In genomic region chr9:129556576-129557191, GRCh38 we compare ENCODE assay signal across 1 cellular context.
TF ChIP-seq lines count a peak whose summit lies in the region.

No MANE protein-coding gene starts in this region.

TF ChIP-seq in HepG2, 621 proteins besides CTCF, POLR2A, EP300 and RAD21 (continued from another document and continues in another):
- TF ChIP-seq ZFP36L1 (CRISPR knock-in tag; IDR thresholded peaks at IDR 0.05) (no peak), ZNF367 (CRISPR knock-in tag; IDR thresholded peaks at IDR 0.05; ENCODE audit: borderline replicate concordance) (no peak), HDAC6 (IDR thresholded peaks at IDR 0.05; ENCODE audit: low read depth, low read length) (no peak), ZNF670 (CRISPR knock-in tag; IDR thresholded peaks at IDR 0.05; ENCODE audit: borderline replicate concordance) (no peak), CREB1 (IDR thresholded peaks at IDR 0.05) (no peak), CREB1 (CRISPR knock-in tag; IDR thresholded peaks at IDR 0.05) (no peak), ZNF326 (CRISPR knock-in tag; IDR thresholded peaks at IDR 0.05; ENCODE audit: borderline replicate concordance) (no peak), SMAD9 (CRISPR knock-in tag; IDR thresholded peaks at IDR 0.05) (0 out of 2 replicates have a peak, but pooled peaks have one; percentile 46), CREM (IDR thresholded peaks at IDR 0.05) (no peak), CREM (CRISPR knock-in tag; IDR thresholded peaks at IDR 0.05) (no peak), GPN1 (CRISPR knock-in tag; IDR thresholded peaks at IDR 0.05; ENCODE audit: borderline replicate concordance) (no peak), MEF2D (CRISPR knock-in tag; IDR thresholded peaks at IDR 0.05) (no peak), ZNF598 (CRISPR knock-in tag; IDR thresholded peaks at IDR 0.05; ENCODE audit: borderline replicate concordance) (no peak), REST (IDR thresholded peaks at IDR 0.05; ENCODE audit: borderline replicate concordance in 1 of 2, low read depth in 1 of 2, low read length in 2 of 2) (no peak), ZSCAN12 (CRISPR knock-in tag; IDR thresholded peaks at IDR 0.05) (no peak), ISX (CRISPR knock-in tag; conservative IDR thresholded peaks at IDR 0.05) (no peak), ZMYM3 (CRISPR knock-in tag; IDR thresholded peaks at IDR 0.05) (peak; percentile 60), HMGA1 (CRISPR knock-in tag; conservative IDR thresholded peaks at IDR 0.05) (no peak), MED13 (CRISPR knock-in tag; IDR thresholded peaks at IDR 0.05) (no peak), PAF1 (CRISPR knock-in tag; IDR thresholded peaks at IDR 0.05) (no peak), RBFOX2 (IDR thresholded peaks at IDR 0.05; ENCODE audit: low read depth, low read length) (no peak), ESRRA (CRISPR knock-in tag; IDR thresholded peaks at IDR 0.05; ENCODE audit: low read depth) (no peak), CHD2 (IDR thresholded peaks at IDR 0.05; ENCODE audit: low read depth, low read length) (no peak), TBX2 (CRISPR knock-in tag; IDR thresholded peaks at IDR 0.05; ENCODE audit: borderline replicate concordance) (no peak), ZBTB4 (CRISPR knock-in tag; IDR thresholded peaks at IDR 0.05; ENCODE audit: borderline replicate concordance) (no peak), ZFYVE20 (CRISPR knock-in tag; IDR thresholded peaks at IDR 0.05; ENCODE audit: borderline replicate concordance, low read depth) (no peak), FLYWCH1 (CRISPR knock-in tag; IDR thresholded peaks at IDR 0.05) (no peak), GLMP (CRISPR knock-in tag; IDR thresholded peaks at IDR 0.05; ENCODE audit: borderline replicate concordance) (no peak), RFXANK (CRISPR knock-in tag; IDR thresholded peaks at IDR 0.05) (no peak), MEIS1 (CRISPR knock-in tag; IDR thresholded peaks at IDR 0.05; ENCODE audit: borderline replicate concordance) (no peak), ZNF12 (CRISPR knock-in tag; IDR thresholded peaks at IDR 0.05) (no peak), ELF3 (CRISPR knock-in tag; IDR thresholded peaks at IDR 0.05) (no peak), ZNF543 (CRISPR knock-in tag; IDR thresholded peaks at IDR 0.05) (no peak), PCBP1 (IDR thresholded peaks at IDR 0.05; ENCODE audit: borderline replicate concordance, low read depth, low read length) (no peak), SALL1 (CRISPR knock-in tag; IDR thresholded peaks at IDR 0.05) (no peak)
- TF ChIP-seq, protein P1, sequence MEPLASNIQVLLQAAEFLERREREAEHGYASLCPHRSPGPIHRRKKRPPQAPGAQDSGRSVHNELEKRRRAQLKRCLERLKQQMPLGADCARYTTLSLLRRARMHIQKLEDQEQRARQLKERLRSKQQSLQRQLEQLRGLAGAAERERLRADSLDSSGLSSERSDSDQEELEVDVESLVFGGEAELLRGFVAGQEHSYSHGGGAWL (CRISPR knock-in tag; IDR thresholded peaks at IDR 0.05) = no peak
- TF ChIP-seq, protein P2, sequence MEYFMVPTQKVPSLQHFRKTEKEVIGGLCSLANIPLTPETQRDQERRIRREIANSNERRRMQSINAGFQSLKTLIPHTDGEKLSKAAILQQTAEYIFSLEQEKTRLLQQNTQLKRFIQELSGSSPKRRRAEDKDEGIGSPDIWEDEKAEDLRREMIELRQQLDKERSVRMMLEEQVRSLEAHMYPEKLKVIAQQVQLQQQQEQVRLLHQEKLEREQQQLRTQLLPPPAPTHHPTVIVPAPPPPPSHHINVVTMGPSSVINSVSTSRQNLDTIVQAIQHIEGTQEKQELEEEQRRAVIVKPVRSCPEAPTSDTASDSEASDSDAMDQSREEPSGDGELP (IDR thresholded peaks at IDR 0.05; ENCODE audit: borderline replicate concordance, low read depth) = no peak
- TF ChIP-seq, protein P3, sequence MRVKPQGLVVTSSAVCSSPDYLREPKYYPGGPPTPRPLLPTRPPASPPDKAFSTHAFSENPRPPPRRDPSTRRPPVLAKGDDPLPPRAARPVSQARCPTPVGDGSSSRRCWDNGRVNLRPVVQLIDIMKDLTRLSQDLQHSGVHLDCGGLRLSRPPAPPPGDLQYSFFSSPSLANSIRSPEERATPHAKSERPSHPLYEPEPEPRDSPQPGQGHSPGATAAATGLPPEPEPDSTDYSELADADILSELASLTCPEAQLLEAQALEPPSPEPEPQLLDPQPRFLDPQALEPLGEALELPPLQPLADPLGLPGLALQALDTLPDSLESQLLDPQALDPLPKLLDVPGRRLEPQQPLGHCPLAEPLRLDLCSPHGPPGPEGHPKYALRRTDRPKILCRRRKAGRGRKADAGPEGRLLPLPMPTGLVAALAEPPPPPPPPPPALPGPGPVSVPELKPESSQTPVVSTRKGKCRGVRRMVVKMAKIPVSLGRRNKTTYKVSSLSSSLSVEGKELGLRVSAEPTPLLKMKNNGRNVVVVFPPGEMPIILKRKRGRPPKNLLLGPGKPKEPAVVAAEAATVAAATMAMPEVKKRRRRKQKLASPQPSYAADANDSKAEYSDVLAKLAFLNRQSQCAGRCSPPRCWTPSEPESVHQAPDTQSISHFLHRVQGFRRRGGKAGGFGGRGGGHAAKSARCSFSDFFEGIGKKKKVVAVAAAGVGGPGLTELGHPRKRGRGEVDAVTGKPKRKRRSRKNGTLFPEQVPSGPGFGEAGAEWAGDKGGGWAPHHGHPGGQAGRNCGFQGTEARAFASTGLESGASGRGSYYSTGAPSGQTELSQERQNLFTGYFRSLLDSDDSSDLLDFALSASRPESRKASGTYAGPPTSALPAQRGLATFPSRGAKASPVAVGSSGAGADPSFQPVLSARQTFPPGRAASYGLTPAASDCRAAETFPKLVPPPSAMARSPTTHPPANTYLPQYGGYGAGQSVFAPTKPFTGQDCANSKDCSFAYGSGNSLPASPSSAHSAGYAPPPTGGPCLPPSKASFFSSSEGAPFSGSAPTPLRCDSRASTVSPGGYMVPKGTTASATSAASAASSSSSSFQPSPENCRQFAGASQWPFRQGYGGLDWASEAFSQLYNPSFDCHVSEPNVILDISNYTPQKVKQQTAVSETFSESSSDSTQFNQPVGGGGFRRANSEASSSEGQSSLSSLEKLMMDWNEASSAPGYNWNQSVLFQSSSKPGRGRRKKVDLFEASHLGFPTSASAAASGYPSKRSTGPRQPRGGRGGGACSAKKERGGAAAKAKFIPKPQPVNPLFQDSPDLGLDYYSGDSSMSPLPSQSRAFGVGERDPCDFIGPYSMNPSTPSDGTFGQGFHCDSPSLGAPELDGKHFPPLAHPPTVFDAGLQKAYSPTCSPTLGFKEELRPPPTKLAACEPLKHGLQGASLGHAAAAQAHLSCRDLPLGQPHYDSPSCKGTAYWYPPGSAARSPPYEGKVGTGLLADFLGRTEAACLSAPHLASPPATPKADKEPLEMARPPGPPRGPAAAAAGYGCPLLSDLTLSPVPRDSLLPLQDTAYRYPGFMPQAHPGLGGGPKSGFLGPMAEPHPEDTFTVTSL (CRISPR knock-in tag; IDR thresholded peaks at IDR 0.05; ENCODE audit: borderline replicate concordance) = no peak
- TF ChIP-seq, protein P4, sequence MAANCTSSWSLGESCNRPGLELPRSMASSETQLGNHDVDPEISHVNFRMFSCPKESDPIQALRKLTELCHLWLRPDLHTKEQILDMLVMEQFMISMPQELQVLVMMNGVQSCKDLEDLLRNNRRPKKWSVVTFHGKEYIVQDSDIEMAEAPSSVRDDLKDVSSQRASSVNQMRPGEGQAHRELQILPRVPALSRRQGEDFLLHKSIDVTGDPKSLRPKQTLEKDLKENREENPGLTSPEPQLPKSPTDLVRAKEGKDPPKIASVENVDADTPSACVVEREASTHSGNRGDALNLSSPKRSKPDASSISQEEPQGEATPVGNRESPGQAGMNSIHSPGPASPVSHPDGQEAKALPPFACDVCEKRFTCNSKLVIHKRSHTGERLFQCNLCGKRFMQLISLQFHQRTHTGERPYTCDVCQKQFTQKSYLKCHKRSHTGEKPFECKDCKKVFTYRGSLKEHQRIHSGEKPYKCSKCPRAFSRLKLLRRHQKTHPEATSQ (CRISPR knock-in tag; IDR thresholded peaks at IDR 0.05; ENCODE audit: borderline replicate concordance) = 0 out of 2 replicates have a peak, but pooled peaks have one; percentile 10
- TF ChIP-seq, protein P5, sequence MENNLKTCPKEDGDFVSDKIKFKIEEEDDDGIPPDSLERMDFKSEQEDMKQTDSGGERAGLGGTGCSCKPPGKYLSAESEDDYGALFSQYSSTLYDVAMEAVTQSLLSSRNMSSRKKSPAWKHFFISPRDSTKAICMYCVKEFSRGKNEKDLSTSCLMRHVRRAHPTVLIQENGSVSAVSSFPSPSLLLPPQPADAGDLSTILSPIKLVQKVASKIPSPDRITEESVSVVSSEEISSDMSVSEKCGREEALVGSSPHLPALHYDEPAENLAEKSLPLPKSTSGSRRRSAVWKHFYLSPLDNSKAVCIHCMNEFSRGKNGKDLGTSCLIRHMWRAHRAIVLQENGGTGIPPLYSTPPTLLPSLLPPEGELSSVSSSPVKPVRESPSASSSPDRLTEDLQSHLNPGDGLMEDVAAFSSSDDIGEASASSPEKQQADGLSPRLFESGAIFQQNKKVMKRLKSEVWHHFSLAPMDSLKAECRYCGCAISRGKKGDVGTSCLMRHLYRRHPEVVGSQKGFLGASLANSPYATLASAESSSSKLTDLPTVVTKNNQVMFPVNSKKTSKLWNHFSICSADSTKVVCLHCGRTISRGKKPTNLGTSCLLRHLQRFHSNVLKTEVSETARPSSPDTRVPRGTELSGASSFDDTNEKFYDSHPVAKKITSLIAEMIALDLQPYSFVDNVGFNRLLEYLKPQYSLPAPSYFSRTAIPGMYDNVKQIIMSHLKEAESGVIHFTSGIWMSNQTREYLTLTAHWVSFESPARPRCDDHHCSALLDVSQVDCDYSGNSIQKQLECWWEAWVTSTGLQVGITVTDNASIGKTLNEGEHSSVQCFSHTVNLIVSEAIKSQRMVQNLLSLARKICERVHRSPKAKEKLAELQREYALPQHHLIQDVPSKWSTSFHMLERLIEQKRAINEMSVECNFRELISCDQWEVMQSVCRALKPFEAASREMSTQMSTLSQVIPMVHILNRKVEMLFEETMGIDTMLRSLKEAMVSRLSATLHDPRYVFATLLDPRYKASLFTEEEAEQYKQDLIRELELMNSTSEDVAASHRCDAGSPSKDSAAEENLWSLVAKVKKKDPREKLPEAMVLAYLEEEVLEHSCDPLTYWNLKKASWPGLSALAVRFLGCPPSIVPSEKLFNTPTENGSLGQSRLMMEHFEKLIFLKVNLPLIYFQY (CRISPR knock-in tag; IDR thresholded peaks at IDR 0.05; ENCODE audit: borderline replicate concordance) = no peak
